ENCODE assay signal across 1 cellular context in genomic region chr1:92831762-92832536, GRCh38.
TF ChIP-seq lines count a peak whose summit lies in the region.

TSS of gene RPL5 (plus strand) at chr1:92832040. CDS start at chr1:92832115, 75 bp downstream.

TF ChIP-seq in HepG2, 621 proteins besides CTCF, POLR2A, EP300 and RAD21 (continued from another document):
- peak; percentile 90; the same call in 1 of the 2 replicates for TF ChIP-seq PAX8 (CRISPR knock-in tag; IDR thresholded peaks at IDR 0.05; ENCODE audit: borderline replicate concordance)
- TF ChIP-seq PRMT3 (CRISPR knock-in tag; IDR thresholded peaks at IDR 0.05; ENCODE audit: borderline replicate concordance, low read depth) = peak; percentile 79; the same call in 1 of the 2 replicates
- TF ChIP-seq KDM6A (CRISPR knock-in tag; IDR thresholded peaks at IDR 0.05; ENCODE audit: low read depth) = no peak
- no peak; the same call in 1 of the 2 replicates for TF ChIP-seq GTF2F1 (IDR thresholded peaks at IDR 0.05; ENCODE audit: low read length)
- peak; percentile 62; the same call in 1 of the 2 replicates for TF ChIP-seq ZNF460 (CRISPR knock-in tag; IDR thresholded peaks at IDR 0.05; ENCODE audit: borderline replicate concordance)
- peak; percentile 95 for TF ChIP-seq KLF6 (CRISPR knock-in tag; IDR thresholded peaks at IDR 0.05)
- TF ChIP-seq HNF1B (CRISPR knock-in tag; IDR thresholded peaks at IDR 0.05) = peak; percentile 95
- TF ChIP-seq ZNF775 (CRISPR knock-in tag; IDR thresholded peaks at IDR 0.05; ENCODE audit: borderline replicate concordance) = peak; percentile 69; the same call in 1 of the 2 replicates
- TF ChIP-seq ZNF629 (CRISPR knock-in tag; conservative IDR thresholded peaks at IDR 0.05) = peak; percentile 59; the same call in 1 of the 2 replicates
- TF ChIP-seq ATRX (CRISPR knock-in tag; IDR thresholded peaks at IDR 0.05; ENCODE audit: borderline replicate concordance) = no peak
- peak; percentile 100 for TF ChIP-seq POLR2G (IDR thresholded peaks at IDR 0.05; ENCODE audit: low read depth, low read length)
- peak; percentile 99 for TF ChIP-seq ZNF333 (CRISPR knock-in tag; IDR thresholded peaks at IDR 0.05; ENCODE audit: borderline replicate concordance)
- TF ChIP-seq ZNF549 (CRISPR knock-in tag; IDR thresholded peaks at IDR 0.05) = no peak
- TF ChIP-seq CERS6 (CRISPR knock-in tag; IDR thresholded peaks at IDR 0.05) = no peak
- peak; percentile 65; the same call in 1 of the 2 replicates for TF ChIP-seq TRIM24 (CRISPR knock-in tag; IDR thresholded peaks at IDR 0.05)
- peak; percentile 92 for TF ChIP-seq SMAD1 (CRISPR knock-in tag; IDR thresholded peaks at IDR 0.05; ENCODE audit: borderline replicate concordance, low read depth)
- TF ChIP-seq ATF4 (CRISPR knock-in tag; IDR thresholded peaks at IDR 0.05) = peak in 1 of 2 experiments; percentile 73; a peak in 2 of 4 replicates
- TF ChIP-seq SMARCE1 (IDR thresholded peaks at IDR 0.05; ENCODE audit: borderline replicate concordance) = no peak
- no peak; the same call in 1 of the 2 replicates for TF ChIP-seq NCOA1 (CRISPR knock-in tag; IDR thresholded peaks at IDR 0.05)
- no peak for TF ChIP-seq CSRNP2 (CRISPR knock-in tag; conservative IDR thresholded peaks at IDR 0.05; ENCODE audit: low read depth)
- peak; percentile 64; the same call in 1 of the 2 replicates for TF ChIP-seq MZF1 (CRISPR knock-in tag; IDR thresholded peaks at IDR 0.05; ENCODE audit: borderline replicate concordance)
- TF ChIP-seq ZNF710 (CRISPR knock-in tag; IDR thresholded peaks at IDR 0.05; ENCODE audit: borderline replicate concordance) = peak; percentile 96
- no peak; the same call in 1 of the 2 replicates for TF ChIP-seq PLSCR1 (CRISPR knock-in tag; IDR thresholded peaks at IDR 0.05; ENCODE audit: borderline replicate concordance)
- TF ChIP-seq ZNF326 (CRISPR knock-in tag; IDR thresholded peaks at IDR 0.05; ENCODE audit: borderline replicate concordance) = no peak
- TF ChIP-seq ZNF564 (CRISPR knock-in tag; IDR thresholded peaks at IDR 0.05) = peak; percentile 86; the same call in 1 of the 2 replicates
- peak; percentile 91 for TF ChIP-seq ZNF136 (CRISPR knock-in tag; IDR thresholded peaks at IDR 0.05; ENCODE audit: low read depth)
- TF ChIP-seq CBX1 (IDR thresholded peaks at IDR 0.05; ENCODE audit: low read depth) = peak; percentile 59
- peak; percentile 91 for TF ChIP-seq ZSCAN29 (CRISPR knock-in tag; conservative IDR thresholded peaks at IDR 0.05)
- TF ChIP-seq ZFX (CRISPR knock-in tag; IDR thresholded peaks at IDR 0.05; ENCODE audit: low read depth) = peak; percentile 99
- TF ChIP-seq ZNF557 (CRISPR knock-in tag; IDR thresholded peaks at IDR 0.05) = peak; percentile 88
- TF ChIP-seq ZNF143 (CRISPR knock-in tag; IDR thresholded peaks at IDR 0.05) = peak; percentile 66
- TF ChIP-seq NR3C1 (CRISPR knock-in tag; IDR thresholded peaks at IDR 0.05) = no peak
- peak; percentile 99 for TF ChIP-seq DR1 (CRISPR knock-in tag; IDR thresholded peaks at IDR 0.05)
- TF ChIP-seq CEBPG (CRISPR knock-in tag; IDR thresholded peaks at IDR 0.05) = peak; percentile 17; the same call in 1 of the 2 replicates
- peak; percentile 84 for TF ChIP-seq ZNF446 (CRISPR knock-in tag; IDR thresholded peaks at IDR 0.05)
- peak; percentile 93 for TF ChIP-seq KDM2A (CRISPR knock-in tag; IDR thresholded peaks at IDR 0.05; ENCODE audit: borderline replicate concordance, low read depth)
- TF ChIP-seq ZNF160 (CRISPR knock-in tag; IDR thresholded peaks at IDR 0.05) = peak; percentile 91
- TF ChIP-seq TP53 (CRISPR knock-in tag; conservative IDR thresholded peaks at IDR 0.05) = 0 out of 2 replicates have a peak, but pooled peaks have one; percentile 89
- TF ChIP-seq BRF2 (CRISPR knock-in tag; IDR thresholded peaks at IDR 0.05) = 0 out of 2 replicates have a peak, but pooled peaks have one; percentile 70
- peak; percentile 70 for TF ChIP-seq TFDP2 (CRISPR knock-in tag; IDR thresholded peaks at IDR 0.05)
- TF ChIP-seq ZBTB7A (CRISPR knock-in tag; IDR thresholded peaks at IDR 0.05) = peak; percentile 67
- TF ChIP-seq HDAC1 (CRISPR knock-in tag; IDR thresholded peaks at IDR 0.05) = peak; percentile 94
- no peak for TF ChIP-seq NFE2L2 (IDR thresholded peaks at IDR 0.05; ENCODE audit: low read length)
- TF ChIP-seq MYNN (CRISPR knock-in tag; IDR thresholded peaks at IDR 0.05; ENCODE audit: low read depth) = no peak
- TF ChIP-seq FOXO1 (CRISPR knock-in tag; IDR thresholded peaks at IDR 0.05) = peak; percentile 67; the same call in 1 of the 2 replicates
- TF ChIP-seq ZFP62 (CRISPR knock-in tag; IDR thresholded peaks at IDR 0.05) = no peak; the same call in 1 of the 2 replicates
- TF ChIP-seq ESRRA (CRISPR knock-in tag; IDR thresholded peaks at IDR 0.05; ENCODE audit: low read depth) = peak; percentile 70
- peak; percentile 92; the same call in 1 of the 2 replicates for TF ChIP-seq ZNF615 (CRISPR knock-in tag; IDR thresholded peaks at IDR 0.05; ENCODE audit: borderline replicate concordance)
- TF ChIP-seq MED13 (CRISPR knock-in tag; IDR thresholded peaks at IDR 0.05) = no peak; the same call in 1 of the 2 replicates
- TF ChIP-seq ZNF180 (CRISPR knock-in tag; IDR thresholded peaks at IDR 0.05; ENCODE audit: borderline replicate concordance, low read depth) = peak; percentile 86; the same call in 1 of the 2 replicates
- TF ChIP-seq JDP2 (CRISPR knock-in tag; IDR thresholded peaks at IDR 0.05; ENCODE audit: borderline replicate concordance) = no peak; the same call in 1 of the 2 replicates
- no peak for TF ChIP-seq KAT2B (IDR thresholded peaks at IDR 0.05; ENCODE audit: borderline replicate concordance, low read depth, low read length)
- TF ChIP-seq SIN3B (IDR thresholded peaks at IDR 0.05; ENCODE audit: low read length) = no peak
- TF ChIP-seq GATAD1 (CRISPR knock-in tag; IDR thresholded peaks at IDR 0.05) = peak; percentile 94
- peak; percentile 75 for TF ChIP-seq RXRB (CRISPR knock-in tag; IDR thresholded peaks at IDR 0.05; ENCODE audit: borderline replicate concordance)
- TF ChIP-seq ZNF768 (CRISPR knock-in tag; IDR thresholded peaks at IDR 0.05) = peak; percentile 94
- TF ChIP-seq ZC3H4 (CRISPR knock-in tag; IDR thresholded peaks at IDR 0.05; ENCODE audit: borderline replicate concordance) = 0 out of 2 replicates have a peak, but pooled peaks have one; percentile 58
- peak; percentile 99 for TF ChIP-seq ZNF225 (CRISPR knock-in tag; IDR thresholded peaks at IDR 0.05)
- TF ChIP-seq SRY (CRISPR knock-in tag; IDR thresholded peaks at IDR 0.05) = peak; percentile 97
- peak; percentile 97 for TF ChIP-seq ZNF619 (CRISPR knock-in tag; IDR thresholded peaks at IDR 0.05)
- peak; percentile 98 for TF ChIP-seq NRL (CRISPR knock-in tag; IDR thresholded peaks at IDR 0.05; ENCODE audit: borderline replicate concordance)
- TF ChIP-seq ZNF749 (CRISPR knock-in tag; IDR thresholded peaks at IDR 0.05; ENCODE audit: borderline replicate concordance) = peak; percentile 91
- TF ChIP-seq ZNF281 (CRISPR knock-in tag; IDR thresholded peaks at IDR 0.05; ENCODE audit: borderline replicate concordance) = peak; percentile 95
- TF ChIP-seq RARA (CRISPR knock-in tag; IDR thresholded peaks at IDR 0.05) = peak; percentile 18; the same call in 1 of the 2 replicates
TF ChIP-seq in HepG2: peak in this region for 444.
